ENCODE assay signal across 22 cellular contexts in genomic region chr3:120659285-120659684, GRCh38. TPM values are rescaled to one million over a fixed set of nuclear protein-coding genes. Genes with fewer than 3 reads are reported as not detected.
"Had no signal": no experiment of that assay in that cellular context is flagged by ENCODE, and none has a peak within 500 bp of the region (broad histone marks: within the 10 kb centered on the region; RNA-seq: fewer than 3 reads in every experiment).

No MANE protein-coding gene starts in this region.

- H3K27me3 ChIP-seq: right atrium auricular region, tibial artery had no signal

- DNase-seq: activated CD4-positive, alpha-beta T cell treated with anti-CD3 and anti-CD28 coated beads for 1 hour; activated CD8-positive, alpha-beta memory T cell treated with anti-CD3 and anti-CD28 coated beads for 24 hours; activated CD8-positive, alpha-beta memory T cell treated with anti-CD3 and anti-CD28 coated beads, Interleukin-2, amount 50 U/mL, for 48 hours; activated effector memory CD4-positive, alpha-beta T cell treated with Interleukin-2 at 50 U/mL for 16 hours; activated naive CD4-positive, alpha-beta T cell treated with anti-CD3 and anti-CD28 coated beads, Interleukin-2, amount 10 ng/mL, durations not matched to agents 7 days and 5 days; activated naive CD8-positive, alpha-beta T cell treated with anti-CD3 and anti-CD28 coated beads, Interleukin-2, amount 50 U/mL, for 24 hours; activated T-cell treated with anti-CD3 and anti-CD28 coated beads, Interleukin-2, amount 50 U/mL, for 48 hours; anterior cingulate cortex; caudate nucleus; erythroblast; foreskin melanocyte; glutamatergic neuron; hippocampal formation; stimulated activated CD4-positive, alpha-beta T cell treated with anti-CD3 and anti-CD28 coated beads, Interleukin-2, amount 100 ng/mL, for 24 hours; stimulated activated naive CD8-positive, alpha-beta T cell treated with anti-CD3 and anti-CD28 coated beads, Interleukin-15, Interleukin-2, amounts not matched to agents 100 U/mL and 50 U/mL, for 24 hours; substantia nigra; T-helper 9 cell; tibial artery; WERI-Rb-1 had no signal

- H3K9me3 ChIP-seq: right atrium auricular region, tibial artery had no signal

- ATAC-seq: activated naive CD8-positive, alpha-beta T cell treated with anti-CD3 and anti-CD28 coated beads, Interleukin-2, amount 50 U/mL, for 24 hours; stimulated activated naive CD8-positive, alpha-beta T cell treated with anti-CD3 and anti-CD28 coated beads, Interleukin-15, Interleukin-2, amounts not matched to agents 100 U/mL and 50 U/mL, for 24 hours had no signal

- H3K4me3 ChIP-seq: lung, right atrium auricular region, tibial artery had no signal

- H3K4me1 ChIP-seq: right atrium auricular region, tibial artery had no signal

- H3K36me3 ChIP-seq: right atrium auricular region, tibial artery, WERI-Rb-1 had no signal

RNA-seq across cellular contexts. Expression of gene HGD, which starts 22.8 kb away (rescaled TPM):
- total RNA-seq: urinary bladder had no signal
